ENCODE assay signal across 25 cellular contexts in the genomic region with DNA sequence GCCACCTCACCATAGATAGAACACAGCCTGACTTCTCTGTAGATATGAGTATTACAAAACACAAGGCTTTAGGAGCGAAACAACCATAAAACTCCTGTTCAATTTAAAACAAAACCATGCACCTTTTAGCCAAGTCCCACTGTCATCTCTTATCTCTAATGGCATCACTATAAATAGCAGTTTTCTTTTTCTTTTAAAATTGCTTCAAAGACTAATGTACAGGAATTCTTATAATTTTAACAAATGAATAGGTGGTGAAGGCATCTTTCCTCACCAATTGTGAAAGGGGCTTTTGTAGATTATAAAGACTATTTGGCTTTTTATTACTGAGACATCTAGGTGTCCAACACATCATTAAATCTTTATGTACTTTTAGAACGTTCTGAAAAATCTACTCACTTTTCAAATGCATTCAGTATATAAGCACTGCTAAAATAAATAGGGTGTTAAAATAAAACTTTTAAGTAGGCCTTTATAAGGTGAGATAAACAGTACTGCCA.
"Had no signal": no experiment of that assay in that cellular context is flagged by ENCODE, and none has a peak within 500 bp of the region (broad histone marks: within the 10 kb centered on the region; RNA-seq: fewer than 3 reads in every experiment).

No MANE protein-coding gene starts in this region.

- H3K27me3 Mint-ChIP-seq: dendritic cell treated with granulocyte-macrophage colony-stimulating factor and Interleukin-4, amounts not matched to agents 40 ng/mL and 50 ng/mL, for 4 days; effector memory CD8-positive, alpha-beta T cell had no signal

- H3K27me3 ChIP-seq: colonic mucosa, dorsolateral prefrontal cortex, esophagus muscularis mucosa, esophagus squamous epithelium, foreskin keratinocyte, gastrocnemius medialis, gastroesophageal sphincter, heart left ventricle, heart right ventricle had no signal

- H3K4me3 Mint-ChIP-seq: dendritic cell treated with granulocyte-macrophage colony-stimulating factor and Interleukin-4, amounts not matched to agents 40 ng/mL and 50 ng/mL, for 4 days; effector memory CD8-positive, alpha-beta T cell; endodermal cell had no signal

- H3K9me3 ChIP-seq: colonic mucosa, esophagus muscularis mucosa, gastrocnemius medialis, gastroesophageal sphincter, heart left ventricle, heart right ventricle had no signal

- H3K27ac ChIP-seq: colonic mucosa, coronary artery, epithelial cell of prostate, esophagus muscularis mucosa, esophagus squamous epithelium, foreskin keratinocyte, gastrocnemius medialis, gastroesophageal sphincter, heart left ventricle, heart right ventricle had no signal

- DNase-seq: colonic mucosa; cortex of kidney; dermis blood vessel endothelial cell; dorsolateral prefrontal cortex; effector CD4-positive, alpha-beta T cell; effector CD8-positive, alpha-beta T cell; effector memory CD4-positive, alpha-beta T cell; effector memory CD8-positive, alpha-beta T cell; endodermal cell; erythroblast; esophagus squamous epithelium; foreskin fibroblast; foreskin keratinocyte; foreskin melanocyte; gastrocnemius medialis; glutamatergic neuron; head of caudate nucleus; heart left ventricle; heart right ventricle had no signal

- ATAC-seq: effector memory CD8-positive, alpha-beta T cell; esophagus mucosa; foreskin keratinocyte; gastrocnemius medialis; gastroesophageal sphincter; heart left ventricle; heart right ventricle had no signal

- H3K36me3 ChIP-seq: colonic mucosa, esophagus muscularis mucosa, esophagus squamous epithelium, gastrocnemius medialis, gastroesophageal sphincter, heart left ventricle, heart right ventricle had no signal

- H3K4me1 ChIP-seq: colonic mucosa, esophagus muscularis mucosa, esophagus squamous epithelium, foreskin keratinocyte, gastrocnemius medialis, gastroesophageal sphincter, heart left ventricle, heart right ventricle had no signal

- H3K27ac Mint-ChIP-seq: dendritic cell treated with granulocyte-macrophage colony-stimulating factor and Interleukin-4, amounts not matched to agents 40 ng/mL and 50 ng/mL, for 4 days; effector memory CD8-positive, alpha-beta T cell had no signal

- H3K4me3 ChIP-seq: colonic mucosa, coronary artery, dorsolateral prefrontal cortex, esophagus muscularis mucosa, esophagus squamous epithelium, gastrocnemius medialis, gastroesophageal sphincter, heart left ventricle, heart right ventricle had no signal
